In the genomic region with DNA sequence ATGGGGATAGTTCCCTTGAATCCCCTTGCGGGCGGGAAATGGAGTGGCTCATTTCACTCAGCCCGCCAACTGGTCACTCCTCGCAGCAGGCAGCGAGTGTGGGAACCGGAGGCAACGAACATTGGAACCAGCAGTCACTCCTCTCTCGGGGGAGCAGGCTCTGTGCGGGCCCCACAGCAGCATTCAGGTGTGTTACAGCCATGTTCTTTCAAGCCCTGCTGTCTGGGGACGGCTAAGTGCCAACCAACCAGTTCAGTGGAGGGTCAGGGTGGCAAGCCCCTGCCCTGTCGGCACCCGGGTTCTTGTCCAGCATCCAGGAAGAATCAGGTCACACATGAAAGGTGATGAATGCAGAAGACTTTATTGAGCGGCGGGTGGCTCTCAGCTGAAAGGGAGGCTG, we compare ENCODE assay signal across 24 cellular contexts.
DNase-seq lines count a peak whose midpoint lies in the region; ATAC-seq and TF ChIP-seq lines count a peak whose summit lies in the region.
"Had no signal": no experiment of that assay in that cellular context is flagged by ENCODE, and none has a peak within 500 bp of the region (broad histone marks: within the 10 kb centered on the region; RNA-seq: fewer than 3 reads in every experiment).

No MANE protein-coding gene starts in this region.

- no peak overlapping the region for H3K23ac ChIP-seq in neuronal stem cell (ENCODE audit: low read depth, low read length, poor library complexity)

- H3K4ac ChIP-seq in neuronal stem cell (ENCODE audit: low read length), result no peak overlapping the region

- no peak overlapping the region for H3K4me3 ChIP-seq in GM23338
- no peak overlapping the region for H3K4me3 ChIP-seq in RWPE2 (ENCODE audit: severe bottlenecking)
- H3K4me3 ChIP-seq in neuronal stem cell (ENCODE audit: low read length in 2 of 2), result no peak overlapping the region
- H3K4me3 ChIP-seq in upper lobe of right lung, result no peak overlapping the region
- H3K4me3 ChIP-seq in body of pancreas, result no peak overlapping the region
- H3K4me3 ChIP-seq: A549; BLaER1 treated with 17β-estradiol and CSF1 and Interleukin-3, amounts not matched to agents 10 nM and 100 nM; GM12878; GM23248 had no signal

- peak overlapping the region; percentile 17 for H3K14ac ChIP-seq in neuronal stem cell (ENCODE audit: low read length)

- no peak for ATAC-seq in GM23338
- ATAC-seq in RWPE2 (ENCODE audit: low read depth), result no peak
- ATAC-seq in upper lobe of right lung, result no peak
- no peak for ATAC-seq in body of pancreas
- ATAC-seq: A549, GM12878 had no signal

- H3K4me3 Mint-ChIP-seq in GM23338, result no peak overlapping the region
- H3K4me3 Mint-ChIP-seq: CD14-positive monocyte; CD4-positive, alpha-beta T cell; CD8-positive, alpha-beta memory T cell; H9; HFFc6 had no signal

- no peaks in the 10 kb centered on the region for H3K4me1 Mint-ChIP-seq in GM23338
- H3K4me1 Mint-ChIP-seq: CD14-positive monocyte; CD8-positive, alpha-beta memory T cell; H9 had no signal

- no peaks in the 10 kb centered on the region for H3K79me2 ChIP-seq in GM23338 (replicated peaks; ENCODE audit: insufficient read depth)

- H3K9ac ChIP-seq in neuronal stem cell (ENCODE audit: low read depth, low read length, poor library complexity), result no peak overlapping the region
- H3K9ac ChIP-seq: BLaER1 treated with 17β-estradiol and CSF1 and Interleukin-3, amounts not matched to agents 10 nM and 100 nM; GM23248 had no signal

- no peaks in the 10 kb centered on the region; the same call in 2 of the 3 replicates for H3K9me3 Mint-ChIP-seq in GM23338
- H3K9me3 Mint-ChIP-seq: HFFc6 had no signal

- TF ChIP-seq CTCF in GM23338 (conservative IDR thresholded peaks at IDR 0.05; ENCODE audit: low read depth in 2 of 2) (no peak), RWPE2 (IDR thresholded peaks at IDR 0.05; ENCODE audit: poor library complexity, severe bottlenecking) (no peak), upper lobe of right lung (IDR thresholded peaks at IDR 0.05) (no peak), body of pancreas (IDR thresholded peaks at IDR 0.05) (no peak)

- no peaks in the 10 kb centered on the region for H3F3A ChIP-seq in GM23338 (replicated peaks; ENCODE audit: low read depth)

- H3K4me1 ChIP-seq in GM23338 (ENCODE audit: insufficient read depth) (no peaks in the 10 kb centered on the region; the same call in 1 of the 2 replicates), RWPE2 (ENCODE audit: insufficient read depth, poor library complexity, severe bottlenecking) (no peaks in the 10 kb centered on the region), neuronal stem cell (ENCODE audit: control insufficient read depth in 2 of 2, insufficient read depth in 1 of 2, low read depth in 1 of 2, low read length in 2 of 2) (peaks cover 0 to 2% of the 10 kb centered on the region in 2 donors), upper lobe of right lung (no peaks in the 10 kb centered on the region), body of pancreas (no peaks in the 10 kb centered on the region)
- H3K4me1 ChIP-seq: A549; BE2C; BLaER1 treated with 17β-estradiol and CSF1 and Interleukin-3, amounts not matched to agents 10 nM and 100 nM had no signal

- DNase-seq in GM23338 (ENCODE audit: low spot score) (no peak), RWPE2 (ENCODE audit: low spot score) (peak; percentile 20), neuronal stem cell (ENCODE audit: low spot score) (no peak), upper lobe of right lung (peak; percentile 37), HPDE6-E6E7 (ENCODE audit: extremely low spot score) (no peak), body of pancreas (no peak), NCI-H774 (lab: John Stamatoyannopoulos, UW) (no peak)
- DNase-seq: 8988T; ACHN; AML-193; BE2C; CD4-positive, alpha-beta T cell; DMS 273 treated with DMSO at 0.1 percent for 48 hours; DMS79; EL; GDM1; GM23248; H9; HFFc6 had no signal

- no peak overlapping the region for H3K27ac ChIP-seq in GM23338 (ENCODE audit: low read depth)
- no peak overlapping the region for H3K27ac ChIP-seq in RWPE2 (ENCODE audit: poor library complexity, severe bottlenecking)
- H3K27ac ChIP-seq in neuronal stem cell (replicated peaks; ENCODE audit: low read length), result no peak overlapping the region
- no peak overlapping the region for H3K27ac ChIP-seq in upper lobe of right lung
- no peak overlapping the region for H3K27ac ChIP-seq in body of pancreas
- H3K27ac ChIP-seq: A549; BLaER1 treated with 17β-estradiol and CSF1 and Interleukin-3, amounts not matched to agents 10 nM and 100 nM; GM23248 had no signal

- H3K27ac Mint-ChIP-seq in GM23338, result no peak overlapping the region
- H3K27ac Mint-ChIP-seq: CD14-positive monocyte; CD4-positive, alpha-beta T cell; CD8-positive, alpha-beta memory T cell; H9; HFFc6 had no signal

- no peak overlapping the region for H2BK15ac ChIP-seq in neuronal stem cell (ENCODE audit: low read length)

- intact Hi-C loops in upper lobe of right lung (cut with DNase I) (no loop called here), body of pancreas (cut with DNase I) (no loop called here)

- H3K27me3 ChIP-seq in GM23338 (ENCODE audit: insufficient read depth) (no peaks in the 10 kb centered on the region), RWPE2 (ENCODE audit: insufficient read depth, poor library complexity, severe bottlenecking) (no peaks in the 10 kb centered on the region), neuronal stem cell (ENCODE audit: control insufficient read depth in 3 of 3, insufficient read depth in 3 of 3, low read depth in 1 of 3, low read length in 3 of 3) (no peaks in the 10 kb centered on the region), upper lobe of right lung (no peaks in the 10 kb centered on the region), body of pancreas (no peaks in the 10 kb centered on the region)
- H3K27me3 ChIP-seq: BE2C; BLaER1 treated with 17β-estradiol and CSF1 and Interleukin-3, amounts not matched to agents 10 nM and 100 nM had no signal

- H3K9me3 ChIP-seq in RWPE2 (ENCODE audit: severe bottlenecking) (no peaks in the 10 kb centered on the region), neuronal stem cell (replicated peaks in 1 of 2; ENCODE audit: control insufficient read depth in 2 of 2, insufficient read depth in 1 of 2, low read depth in 1 of 2, low read length in 2 of 2) (no peaks in the 10 kb centered on the region), upper lobe of right lung (no peaks in the 10 kb centered on the region), body of pancreas (no peaks in the 10 kb centered on the region)
- H3K9me3 ChIP-seq: A549; BE2C; BLaER1 treated with 17β-estradiol and CSF1 and Interleukin-3, amounts not matched to agents 10 nM and 100 nM had no signal

- H3K27me3 Mint-ChIP-seq in GM23338 (ENCODE audit: insufficient read depth, low read depth, poor library complexity), result no peaks in the 10 kb centered on the region
- H3K27me3 Mint-ChIP-seq: CD4-positive, alpha-beta T cell; CD8-positive, alpha-beta memory T cell had no signal

- H3K4me2 ChIP-seq in GM23338 (no peak overlapping the region), neuronal stem cell (ENCODE audit: insufficient read depth, low read length, poor library complexity, severe bottlenecking) (no peak overlapping the region)
- H3K4me2 ChIP-seq: A549; BLaER1 treated with 17β-estradiol and CSF1 and Interleukin-3, amounts not matched to agents 10 nM and 100 nM had no signal

- no peak overlapping the region for H2BK5ac ChIP-seq in neuronal stem cell (ENCODE audit: low read length)

- H3K79me1 ChIP-seq in neuronal stem cell (ENCODE audit: low read depth, low read length), result no peaks in the 10 kb centered on the region

- H3K36me3 Mint-ChIP-seq in GM23338 (ENCODE audit: low read depth), result no peaks in the 10 kb centered on the region; the same call in 2 of the 3 replicates
- H3K36me3 Mint-ChIP-seq: CD14-positive monocyte; CD8-positive, alpha-beta memory T cell had no signal

- no peak for TF ChIP-seq POLR2A in body of pancreas (IDR thresholded peaks at IDR 0.05)

- no peaks in the 10 kb centered on the region for H3K36me3 ChIP-seq in GM23338 (ENCODE audit: insufficient read depth)
- H3K36me3 ChIP-seq in RWPE2 (ENCODE audit: low read depth), result no peaks in the 10 kb centered on the region
- no peaks in the 10 kb centered on the region for H3K36me3 ChIP-seq in neuronal stem cell (replicated peaks in 1 of 2; ENCODE audit: control insufficient read depth in 2 of 2, insufficient read depth in 2 of 2, low read length in 2 of 2)
- no peaks in the 10 kb centered on the region for H3K36me3 ChIP-seq in upper lobe of right lung
- no peaks in the 10 kb centered on the region for H3K36me3 ChIP-seq in body of pancreas (replicated peaks in 1 of 2; ENCODE audit: insufficient read depth in 1 of 2, low read depth in 2 of 2)
- H3K36me3 ChIP-seq: BE2C; BLaER1 treated with 17β-estradiol and CSF1 and Interleukin-3, amounts not matched to agents 10 nM and 100 nM had no signal

- no peaks in the 10 kb centered on the region for H4K20me1 ChIP-seq in GM23338 (replicated peaks; ENCODE audit: insufficient read depth)
- H4K20me1 ChIP-seq: BLaER1 treated with 17β-estradiol and CSF1 and Interleukin-3, amounts not matched to agents 10 nM and 100 nM had no signal

- H2AK5ac ChIP-seq in neuronal stem cell (ENCODE audit: low read depth, low read length), result no peak overlapping the region

- H3K9me2 ChIP-seq in GM23338 (ENCODE audit: insufficient read depth), result no peaks in the 10 kb centered on the region

- H2BK120ac ChIP-seq in neuronal stem cell (ENCODE audit: low read depth, low read length), result no peak overlapping the region

- no CpG with 5 or more reads among the region's 14 CpGs for WGBS in neuronal stem cell (ENCODE audit: extremely low coverage in 2 of 2, insufficient read length in 2 of 2, insufficient replicate concordance in 1 of 2), 2 donors
- 76 to 89% methylated on average over 13 to 14 of the region's 14 CpGs for WGBS in body of pancreas, 2 donors

- H3K18ac ChIP-seq in neuronal stem cell (ENCODE audit: low read length), result peak overlapping the region; percentile 19

- H4K8ac ChIP-seq in neuronal stem cell (ENCODE audit: low read depth, low read length), result no peak overlapping the region

- no peak overlapping the region for H2BK12ac ChIP-seq in neuronal stem cell (ENCODE audit: low read length)

- no peak overlapping the region for H4K91ac ChIP-seq in neuronal stem cell (ENCODE audit: low read depth, low read length, poor library complexity)

- H2AFZ ChIP-seq in GM23338, result peak overlapping the region; percentile 59; the same call in 1 of the 2 replicates
- no peak overlapping the region for H2AFZ ChIP-seq in neuronal stem cell (ENCODE audit: low read length)
- H2AFZ ChIP-seq: GM23248 had no signal

TF ChIP-seq in GM23338, 12 proteins besides CTCF, POLR2A, EP300 and RAD21 (continues in another document):
- no peak for TF ChIP-seq STAT1 (IDR thresholded peaks at IDR 0.05; ENCODE audit: unreplicated experiment)

Comparison
In these comparisons a context has a peak if more than half of its experiments do, and no peak if none do; other contexts are left out.
1. DNase-seq: peak in RWPE2 (single experiment) and upper lobe of right lung (single experiment); none in GM23338 (single experiment), neuronal stem cell (single experiment), HPDE6-E6E7 (single experiment), body of pancreas (0 of 4) and NCI-H774 (single experiment).